In genomic region chr7:79921976-79922375, GRCh38 we compare ENCODE assay signal across 20 cellular contexts.
A peak's percentile ranks its signal among the peaks of the same experiment; 100 is the strongest.
DNase-seq lines count a peak whose midpoint lies in the region; ATAC-seq and TF ChIP-seq lines count a peak whose summit lies in the region.
"Had no signal": no experiment of that assay in that cellular context is flagged by ENCODE, and none has a peak within 500 bp of the region (broad histone marks: within the 10 kb centered on the region; RNA-seq: fewer than 3 reads in every experiment).

No MANE protein-coding gene starts in this region.

- H3K9ac ChIP-seq in IMR-90 (ENCODE audit: low read depth, low read length) = no peak overlapping the region
- H3K9ac ChIP-seq in neuronal stem cell (ENCODE audit: low read depth, low read length, poor library complexity) = no peak overlapping the region
- H3K9ac ChIP-seq: BLaER1, GM23248 had no signal

- H3K4me1 Mint-ChIP-seq in stimulated activated effector memory CD8-positive, alpha-beta T cell treated with anti-CD3 and anti-CD28 coated beads, Interleukin-12 subunit alpha, Interleukin-12 subunit beta, amount 100 ng/mL, for 72 hours = no peaks in the 10 kb centered on the region
- H3K4me1 Mint-ChIP-seq: B cell had no signal

- H2BK20ac ChIP-seq in IMR-90 (ENCODE audit: low read depth, low read length) = peak overlapping the region; percentile 76; the same call in 1 of the 2 replicates

- DNase-seq in IMR-90 (no peak), neuronal stem cell (ENCODE audit: low spot score) (no peak), upper lobe of right lung (no peak), HEK293T (ENCODE audit: extremely low spot score) (no peak)
- DNase-seq in stimulated activated effector memory CD8-positive, alpha-beta T cell treated with anti-CD3 and anti-CD28 coated beads, Interleukin-12 subunit alpha, Interleukin-12 subunit beta, amount 100 ng/mL, for 72 hours (ENCODE audit: low spot score in 2 of 2) = no peak
- no peak for DNase-seq in stimulated activated naive CD8-positive, alpha-beta T cell treated with anti-CD3 and anti-CD28 coated beads, Interleukin-15, Interleukin-2, amounts not matched to agents 100 U/mL and 50 U/mL, for 24 hours
- no peak for DNase-seq in activated T-cell treated with anti-CD3 and anti-CD28 coated beads, Interleukin-2, amount 50 U/mL, for 1 hour
- DNase-seq: Caco-2; CD4-positive, CD25-positive, alpha-beta regulatory T cell; CD8-positive, alpha-beta T cell; DMS153; DND-41; GM23248 had no signal

- no peak overlapping the region for H2BK15ac ChIP-seq in IMR-90 (ENCODE audit: low read depth, low read length)
- H2BK15ac ChIP-seq in neuronal stem cell (ENCODE audit: low read length) = no peak overlapping the region

- H2AK5ac ChIP-seq in IMR-90 (ENCODE audit: low read depth, low read length) (peak overlapping the region; percentile 78), neuronal stem cell (ENCODE audit: low read depth, low read length) (no peak overlapping the region)

- H3K9me3 ChIP-seq in IMR-90 (ENCODE audit: control insufficient read depth, insufficient read depth, low read length) (peaks cover 7% of the 10 kb centered on the region), neuronal stem cell (replicated peaks in 1 of 2; ENCODE audit: control insufficient read depth in 2 of 2, insufficient read depth in 1 of 2, low read depth in 1 of 2, low read length in 2 of 2) (peaks cover 0 to 2% of the 10 kb centered on the region in 2 donors), upper lobe of right lung (no peaks in the 10 kb centered on the region)
- H3K9me3 ChIP-seq: Caco-2, HAP-1 had no signal

- no TSS peak for BruUV-seq in IMR-90 (replicated peaks; lab: Mats Ljungman, UMichigan)

- H2AK9ac ChIP-seq in IMR-90 (replicated peaks; ENCODE audit: low read depth, low read length, poor library complexity) = no peak overlapping the region

- H2BK120ac ChIP-seq in IMR-90 (ENCODE audit: low read depth, low read length) (peak overlapping the region; percentile 89), neuronal stem cell (ENCODE audit: low read depth, low read length) (no peak overlapping the region)

- H3K4me2 ChIP-seq in IMR-90 (ENCODE audit: low read depth, low read length) = no peak overlapping the region
- no peak overlapping the region for H3K4me2 ChIP-seq in neuronal stem cell (ENCODE audit: insufficient read depth, low read length, poor library complexity, severe bottlenecking)
- H3K4me2 ChIP-seq: BLaER1 had no signal

- H3K23ac ChIP-seq in IMR-90 (ENCODE audit: low read depth, low read length) = no peak overlapping the region
- H3K23ac ChIP-seq in neuronal stem cell (ENCODE audit: low read depth, low read length, poor library complexity) = no peak overlapping the region

- H4K20me1 ChIP-seq in IMR-90 (ENCODE audit: insufficient read depth, low read length) = no peaks in the 10 kb centered on the region
- H4K20me1 ChIP-seq: BLaER1 had no signal

- intact Hi-C loops in IMR-90 (cut with micrococcal nuclease) (no loop called here), upper lobe of right lung (cut with DNase I) (no loop called here)

- peak overlapping the region; percentile 50; the same call in 1 of the 2 replicates for H3K4ac ChIP-seq in IMR-90 (ENCODE audit: low read depth, low read length)
- peak overlapping the region; percentile 37 for H3K4ac ChIP-seq in neuronal stem cell (ENCODE audit: low read length)

- H3K27me3 ChIP-seq in IMR-90 (ENCODE audit: control insufficient read depth, insufficient read depth, low read length) = no peaks in the 10 kb centered on the region
- H3K27me3 ChIP-seq in neuronal stem cell (ENCODE audit: control insufficient read depth in 3 of 3, insufficient read depth in 3 of 3, low read depth in 1 of 3, low read length in 3 of 3) = no peaks in the 10 kb centered on the region
- no peaks in the 10 kb centered on the region for H3K27me3 ChIP-seq in upper lobe of right lung
- H3K27me3 ChIP-seq: BLaER1 had no signal

- WGBS in IMR-90 (ENCODE audit: extremely low coverage in 2 of 2, insufficient read length in 1 of 2), 2 experiments = no CpG with 5 or more reads among the region's 5 CpGs
- WGBS in neuronal stem cell (ENCODE audit: extremely low coverage in 2 of 2, insufficient read length in 2 of 2, insufficient replicate concordance in 1 of 2), 2 donors = no CpG with 5 or more reads among the region's 5 CpGs

- no peaks in the 10 kb centered on the region for H3K36me3 Mint-ChIP-seq in stimulated activated effector memory CD8-positive, alpha-beta T cell treated with anti-CD3 and anti-CD28 coated beads, Interleukin-12 subunit alpha, Interleukin-12 subunit beta, amount 100 ng/mL, for 72 hours
- H3K36me3 Mint-ChIP-seq: CD4-positive, CD25-positive, alpha-beta regulatory T cell had no signal

- H3K27ac ChIP-seq in IMR-90 (ENCODE audit: insufficient read depth, low read length) (no peak overlapping the region), neuronal stem cell (replicated peaks; ENCODE audit: low read length) (no peak overlapping the region), upper lobe of right lung (no peak overlapping the region)
- H3K27ac ChIP-seq: 22Rv1, BLaER1, C4-2B, GM23248 had no signal

- no peak for TF ChIP-seq RAD21 in IMR-90 (IDR thresholded peaks at IDR 0.05; ENCODE audit: low read length)

- H3K79me1 ChIP-seq in IMR-90 (ENCODE audit: low read depth in 1 of 2, low read length in 2 of 2) (no peaks in the 10 kb centered on the region), neuronal stem cell (ENCODE audit: low read depth, low read length) (no peaks in the 10 kb centered on the region)

- H3K36me3 ChIP-seq in IMR-90 (ENCODE audit: control insufficient read depth, insufficient read depth, low read length) = no peaks in the 10 kb centered on the region
- H3K36me3 ChIP-seq in neuronal stem cell (replicated peaks in 1 of 2; ENCODE audit: control insufficient read depth in 2 of 2, insufficient read depth in 2 of 2, low read length in 2 of 2) = no peaks in the 10 kb centered on the region
- H3K36me3 ChIP-seq in upper lobe of right lung = no peaks in the 10 kb centered on the region
- H3K36me3 ChIP-seq: BLaER1, HAP-1 had no signal

- ATAC-seq in IMR-90 (ENCODE audit: low read depth) (no peak), upper lobe of right lung (peak; percentile 28), GM18505 (IDR thresholded peaks at IDR 0.05; ENCODE audit: unreplicated experiment) (no peak)
- ATAC-seq in stimulated activated effector memory CD8-positive, alpha-beta T cell treated with anti-CD3 and anti-CD28 coated beads, Interleukin-12 subunit alpha, Interleukin-12 subunit beta, amount 100 ng/mL, for 72 hours = peak; percentile 21
- no peak for ATAC-seq in stimulated activated naive CD8-positive, alpha-beta T cell treated with anti-CD3 and anti-CD28 coated beads, Interleukin-15, Interleukin-2, amounts not matched to agents 100 U/mL and 50 U/mL, for 24 hours
- ATAC-seq: CD8-positive, alpha-beta T cell; GM12878 had no signal

- H4K8ac ChIP-seq in IMR-90 (ENCODE audit: low read depth in 2 of 2, low read length in 2 of 2) = no peak overlapping the region
- no peak overlapping the region for H4K8ac ChIP-seq in neuronal stem cell (ENCODE audit: low read depth, low read length)

- CTCF ChIA-PET in IMR-90 (lab: Yijun Ruan, JAX) = no interaction called here
- CTCF ChIA-PET in HEK293T (lab: Yijun Ruan, JAX) = no interaction called here

- no peak overlapping the region for H3K4me3 Mint-ChIP-seq in stimulated activated effector memory CD8-positive, alpha-beta T cell treated with anti-CD3 and anti-CD28 coated beads, Interleukin-12 subunit alpha, Interleukin-12 subunit beta, amount 100 ng/mL, for 72 hours
- H3K4me3 Mint-ChIP-seq: B cell; CD4-positive, CD25-positive, alpha-beta regulatory T cell; CD8-positive, alpha-beta T cell had no signal

- POLR2A ChIA-PET in IMR-90 (lab: Charles Lee; ENCODE audit: unreplicated experiment) = no interaction called here
- POLR2A ChIA-PET in HEK293T (lab: Yijun Ruan, JAX) = no interaction called here

- dilution Hi-C loops in IMR-90 (cut with HindIII; ENCODE audit: low sequenced_read_pairs, unreplicated experiment) = no loop called here

- peaks cover 3% of the 10 kb centered on the region; the same call in 1 of the 2 replicates for H3K9me1 ChIP-seq in IMR-90 (ENCODE audit: insufficient read depth, low read length)

- peaks cover 2% of the 10 kb centered on the region; the same call in 1 of the 2 replicates for H3K4me1 ChIP-seq in IMR-90 (ENCODE audit: control insufficient read depth, insufficient read depth, low read length)
- no peaks in the 10 kb centered on the region for H3K4me1 ChIP-seq in neuronal stem cell (ENCODE audit: control insufficient read depth in 2 of 2, insufficient read depth in 1 of 2, low read depth in 1 of 2, low read length in 2 of 2)
- H3K4me1 ChIP-seq in upper lobe of right lung = no peaks in the 10 kb centered on the region
- H3K4me1 ChIP-seq: BLaER1, Caco-2, HAP-1 had no signal

- no peak overlapping the region for H3K27ac Mint-ChIP-seq in stimulated activated effector memory CD8-positive, alpha-beta T cell treated with anti-CD3 and anti-CD28 coated beads, Interleukin-12 subunit alpha, Interleukin-12 subunit beta, amount 100 ng/mL, for 72 hours
- H3K27ac Mint-ChIP-seq: B cell; CD8-positive, alpha-beta T cell had no signal

- no peak overlapping the region for H3K56ac ChIP-seq in IMR-90 (ENCODE audit: extremely low read depth, insufficient read depth, low read length)

- H2BK12ac ChIP-seq in neuronal stem cell (ENCODE audit: low read length) = no peak overlapping the region

- no peak overlapping the region for H3K14ac ChIP-seq in IMR-90 (replicated peaks; ENCODE audit: low read depth, low read length)
- no peak overlapping the region for H3K14ac ChIP-seq in neuronal stem cell (ENCODE audit: low read length)

- H3K4me3 ChIP-seq in IMR-90 (ENCODE audit: insufficient read depth, low read depth, low read length) (no peak overlapping the region), neuronal stem cell (ENCODE audit: low read length in 2 of 2) (no peak overlapping the region), upper lobe of right lung (no peak overlapping the region)
- H3K4me3 ChIP-seq: BLaER1, GM12878, GM23248, HAP-1 had no signal

- no peak for TF ChIP-seq CTCF in IMR-90 (conservative IDR thresholded peaks at IDR 0.05; ENCODE audit: low read depth, low read length)
- no peak for TF ChIP-seq CTCF in upper lobe of right lung (IDR thresholded peaks at IDR 0.05)

- no peak overlapping the region for H3K18ac ChIP-seq in IMR-90 (ENCODE audit: low read depth, low read length)
- H3K18ac ChIP-seq in neuronal stem cell (ENCODE audit: low read length) = no peak overlapping the region

- in situ Hi-C loops in IMR-90 (cut with MboI; ENCODE audit: low sequenced_read_pairs) = no loop called here

- peaks cover 20% of the 10 kb centered on the region for H3K9me3 Mint-ChIP-seq in stimulated activated effector memory CD8-positive, alpha-beta T cell treated with anti-CD3 and anti-CD28 coated beads, Interleukin-12 subunit alpha, Interleukin-12 subunit beta, amount 100 ng/mL, for 72 hours

- H4K91ac ChIP-seq in IMR-90 (ENCODE audit: insufficient read depth, low read depth, low read length) = no peak overlapping the region
- no peak overlapping the region for H4K91ac ChIP-seq in neuronal stem cell (ENCODE audit: low read depth, low read length, poor library complexity)

- no peak for TF ChIP-seq POLR2A in IMR-90 (IDR thresholded peaks at IDR 0.05; ENCODE audit: low read depth, low read length)
- TF ChIP-seq POLR2A in GM18505 (IDR thresholded peaks at IDR 0.05; ENCODE audit: borderline replicate concordance, extremely low read depth, insufficient read depth, insufficient read length) = no peak

- H2AFZ ChIP-seq in IMR-90 (replicated peaks; ENCODE audit: low read length, poor library complexity) (no peak overlapping the region), neuronal stem cell (ENCODE audit: low read length) (no peak overlapping the region)
- H2AFZ ChIP-seq: GM23248 had no signal

- H2BK5ac ChIP-seq in IMR-90 (ENCODE audit: low read depth, low read length, poor library complexity, severe bottlenecking) (peak overlapping the region; percentile 8), neuronal stem cell (ENCODE audit: low read length) (no peak overlapping the region)

- no peak overlapping the region for H4K5ac ChIP-seq in IMR-90 (ENCODE audit: low read depth, low read length)

Comparison
In these comparisons a context has a peak if more than half of its experiments do, and no peak if none do; other contexts are left out.
1. ATAC-seq: peak in stimulated activated effector memory CD8-positive, alpha-beta T cell treated with anti-CD3 and anti-CD28 coated beads, Interleukin-12 subunit alpha, Interleukin-12 subunit beta, amount 100 ng/mL, for 72 hours (single experiment) and upper lobe of right lung (single experiment); none in IMR-90 (single experiment), GM18505 (single experiment) and stimulated activated naive CD8-positive, alpha-beta T cell treated with anti-CD3 and anti-CD28 coated beads, Interleukin-15, Interleukin-2, amounts not matched to agents 100 U/mL and 50 U/mL, for 24 hours (single experiment).